In the genomic region with DNA sequence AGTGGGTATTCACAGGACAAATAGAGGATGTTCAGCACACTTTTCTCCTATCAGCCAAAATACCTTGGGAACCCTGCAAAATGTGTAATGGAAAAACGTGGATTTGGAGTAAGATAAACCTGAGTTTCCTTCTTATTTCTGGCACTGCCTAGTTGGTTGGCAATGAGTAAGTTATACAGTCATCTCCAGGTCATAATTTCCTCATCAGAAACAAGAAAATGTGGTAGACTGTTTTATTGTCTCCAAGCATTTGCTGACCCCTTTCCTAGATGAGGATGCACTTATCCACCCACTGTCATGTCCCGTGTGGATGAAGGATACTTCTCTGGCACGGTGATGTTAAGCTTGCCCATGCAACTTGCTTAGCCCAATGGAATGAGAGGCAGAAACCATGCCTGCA, we compare ENCODE assay signal across 24 cellular contexts.
DNase-seq lines count a peak whose midpoint lies in the region; ATAC-seq, FAIRE-seq and TF ChIP-seq lines count a peak whose summit lies in the region.
"Had no signal": no experiment of that assay in that cellular context is flagged by ENCODE, and none has a peak within 500 bp of the region (broad histone marks: within the 10 kb centered on the region; RNA-seq: fewer than 3 reads in every experiment).

No MANE protein-coding gene starts in this region.

- H2AFZ ChIP-seq in mammary epithelial cell (ENCODE audit: low read depth, low read length) = peak overlapping the region; percentile 53
- H2AFZ ChIP-seq in keratinocyte (ENCODE audit: control insufficient read depth, low read length) = no peak overlapping the region

- no peaks in the 10 kb centered on the region for H3K27me3 ChIP-seq in mammary epithelial cell (ENCODE audit: insufficient read depth, low read length)
- H3K27me3 ChIP-seq in breast epithelium = no peaks in the 10 kb centered on the region
- no peaks in the 10 kb centered on the region for H3K27me3 ChIP-seq in RWPE2 (ENCODE audit: insufficient read depth, poor library complexity, severe bottlenecking)
- no peaks in the 10 kb centered on the region for H3K27me3 ChIP-seq in keratinocyte (ENCODE audit: control insufficient read depth, extremely low read depth, insufficient read depth, low read length)
- no peaks in the 10 kb centered on the region for H3K27me3 ChIP-seq in transverse colon
- H3K27me3 ChIP-seq: BLaER1 treated with 17β-estradiol and CSF1 and Interleukin-3, amounts not matched to agents 10 nM and 100 nM had no signal

- H3K4me3 ChIP-seq in mammary epithelial cell (replicated peaks in 1 of 3; ENCODE audit: insufficient read depth in 1 of 3, low read depth in 2 of 3, low read length in 3 of 3) (no peak overlapping the region), breast epithelium (no peak overlapping the region), RWPE2 (ENCODE audit: severe bottlenecking) (no peak overlapping the region), epithelial cell of esophagus (ENCODE audit: low read length) (no peak overlapping the region), keratinocyte (ENCODE audit: control insufficient read depth in 2 of 3, extremely low read depth in 1 of 3, insufficient read depth in 2 of 3, low read depth in 1 of 3, low read length in 3 of 3) (no peak overlapping the region), transverse colon (no peak overlapping the region)
- H3K4me3 ChIP-seq: A549; BLaER1 treated with 17β-estradiol and CSF1 and Interleukin-3, amounts not matched to agents 10 nM and 100 nM had no signal

- 0% methylated on average over 3 of the region's 3 CpGs for WGBS in mammary epithelial cell (ENCODE audit: low coverage, missing lambda C conversion rate)
- 54 to 64% methylated on average over 3 of the region's 3 CpGs for WGBS in transverse colon (ENCODE audit: low coverage in 1 of 2), 2 donors

- peaks cover 6% of the 10 kb centered on the region for H3K4me1 Mint-ChIP-seq in endothelial cell (ENCODE audit: unreplicated experiment)
- H3K4me1 Mint-ChIP-seq: B cell had no signal

- dilution Hi-C loops in mammary epithelial cell (cut with HindIII; ENCODE audit: low sequenced_read_pairs) = no loop called here
- dilution Hi-C loops in keratinocyte (cut with MboI; ENCODE audit: extremely low pct_ligation_motif_present, low sequenced_read_pairs) = no loop called here

- H3K9ac ChIP-seq in mammary epithelial cell (ENCODE audit: insufficient read depth, low read length) (no peak overlapping the region), keratinocyte (ENCODE audit: control insufficient read depth, extremely low read depth, insufficient read depth, low read length) (no peak overlapping the region)
- H3K9ac ChIP-seq: BLaER1 treated with 17β-estradiol and CSF1 and Interleukin-3, amounts not matched to agents 10 nM and 100 nM had no signal

- TF ChIP-seq CTCF in mammary epithelial cell (conservative IDR thresholded peaks at IDR 0.05 in 1 of 2, IDR thresholded peaks at IDR 0.05 in 1 of 2; ENCODE audit: extremely low read depth in 1 of 2, insufficient read depth in 1 of 2, low read depth in 1 of 2, low read length in 2 of 2) (no peak), breast epithelium (IDR thresholded peaks at IDR 0.05) (no peak), RWPE2 (IDR thresholded peaks at IDR 0.05; ENCODE audit: poor library complexity, severe bottlenecking) (no peak), epithelial cell of esophagus (IDR thresholded peaks at IDR 0.05; ENCODE audit: insufficient read depth, low read depth, low read length, missing control alignments) (no peak), keratinocyte (optimal IDR thresholded peaks at IDR 0.05 in 1 of 3, IDR thresholded peaks at IDR 0.05 in 1 of 3, conservative IDR thresholded peaks at IDR 0.05 in 1 of 3; ENCODE audit: extremely low read depth in 1 of 3, insufficient read depth in 2 of 3, low read length in 3 of 3) (no peak), endothelial cell (IDR thresholded peaks at IDR 0.05; ENCODE audit: unreplicated experiment) (no peak), transverse colon (IDR thresholded peaks at IDR 0.05) (no peak)

- ATAC-seq in RWPE2 (ENCODE audit: low read depth) = peak; percentile 25; the same call in 1 of the 3 replicates
- ATAC-seq: A549; CD8-positive, alpha-beta T cell had no signal

- intact Hi-C loops in mammary epithelial cell (cut with micrococcal nuclease) (no loop called here), breast epithelium (cut with DNase I; ENCODE audit: low total_unique reads) (no loop called here), transverse colon (cut with DNase I; ENCODE audit: low total_unique reads) (no loop called here)

- no peak overlapping the region for H3K4me3 Mint-ChIP-seq in endothelial cell (ENCODE audit: unreplicated experiment)
- H3K4me3 Mint-ChIP-seq: B cell; CD4-positive, alpha-beta T cell; CD8-positive, alpha-beta T cell had no signal

- H3K27ac ChIP-seq in mammary epithelial cell (ENCODE audit: insufficient read depth, low read depth, low read length) = no peak overlapping the region
- H3K27ac ChIP-seq in breast epithelium = no peak overlapping the region
- H3K27ac ChIP-seq in RWPE2 (ENCODE audit: poor library complexity, severe bottlenecking) = no peak overlapping the region
- no peak overlapping the region for H3K27ac ChIP-seq in keratinocyte (ENCODE audit: control insufficient read depth, insufficient read depth, low read length)
- no peak overlapping the region for H3K27ac ChIP-seq in transverse colon
- H3K27ac ChIP-seq: 22Rv1; A549; BLaER1 treated with 17β-estradiol and CSF1 and Interleukin-3, amounts not matched to agents 10 nM and 100 nM; C4-2B had no signal

- no TSS peak for BruUV-seq in mammary epithelial cell (replicated peaks; lab: Mats Ljungman, UMichigan)

- no peaks in the 10 kb centered on the region for H3K9me1 ChIP-seq in keratinocyte (ENCODE audit: control insufficient read depth, extremely low read depth, insufficient read depth, low read length)

- no peak overlapping the region for H3K27ac Mint-ChIP-seq in endothelial cell (ENCODE audit: unreplicated experiment)
- H3K27ac Mint-ChIP-seq: B cell; CD4-positive, alpha-beta T cell; CD8-positive, alpha-beta T cell had no signal

- in situ Hi-C loops in mammary epithelial cell (cut with MboI; ENCODE audit: low sequenced_read_pairs in 2 of 2) (no loop called here), transverse colon (cut with MboI; ENCODE audit: low pct_ligation_motif_present in 1 of 4, low pct_unique_long_range_greater_than_20kb in 1 of 4, low sequenced_read_pairs in 3 of 4) (loop anchor here in 1 of 4 donors (25.0 kb wide), 1 partner anchor 282 kb away; no protein-coding TSS in a partner anchor)

- H4K20me1 ChIP-seq in mammary epithelial cell (ENCODE audit: insufficient read depth, low read length) = no peaks in the 10 kb centered on the region
- no peaks in the 10 kb centered on the region for H4K20me1 ChIP-seq in keratinocyte (ENCODE audit: control insufficient read depth, extremely low read depth, insufficient read depth, low read length)
- H4K20me1 ChIP-seq: BLaER1 treated with 17β-estradiol and CSF1 and Interleukin-3, amounts not matched to agents 10 nM and 100 nM had no signal

- DNase-seq in mammary epithelial cell (peak; percentile 70), breast epithelium (ENCODE audit: low spot score in 2 of 2) (no peak), RWPE2 (ENCODE audit: low spot score) (no peak), epithelial cell of esophagus (ENCODE audit: low read depth) (peak; percentile 59), keratinocyte (ENCODE audit: low read depth, low spot score) (peak; percentile 55), endothelial cell (ENCODE audit: low spot score) (no peak), transverse colon (no peak), hippocampal formation (lab: John Stamatoyannopoulos, UW) (no peak)
- DNase-seq: AML-193; Caco-2; Calu3; CD4-positive, alpha-beta T cell; CD8-positive, alpha-beta T cell; DMS79 treated with DMSO at 0.1 percent for 48 hours; GF-D8 had no signal

- H3K36me3 Mint-ChIP-seq in endothelial cell (ENCODE audit: low read depth, unreplicated experiment) = no peaks in the 10 kb centered on the region
- H3K36me3 Mint-ChIP-seq: CD8-positive, alpha-beta T cell had no signal

- no peak for TF ChIP-seq EP300 in transverse colon (IDR thresholded peaks at IDR 0.05; ENCODE audit: low read depth)

- CTCF ChIA-PET in mammary epithelial cell (lab: Charles Lee; ENCODE audit: low non-redundant PET) = no interaction called here

- H3K4me2 ChIP-seq in mammary epithelial cell (ENCODE audit: insufficient read depth, low read depth, low read length) (peak overlapping the region; percentile 13), keratinocyte (ENCODE audit: control insufficient read depth, extremely low read depth, insufficient read depth, low read depth, low read length) (peak overlapping the region; percentile 31)
- H3K4me2 ChIP-seq: A549; BLaER1 treated with 17β-estradiol and CSF1 and Interleukin-3, amounts not matched to agents 10 nM and 100 nM had no signal

- no peaks in the 10 kb centered on the region for H3K9me3 Mint-ChIP-seq in endothelial cell (ENCODE audit: unreplicated experiment)

- H3K4me1 ChIP-seq in mammary epithelial cell (ENCODE audit: insufficient read depth, low read length) (peaks cover 53% of the 10 kb centered on the region), breast epithelium (no peaks in the 10 kb centered on the region), RWPE2 (ENCODE audit: insufficient read depth, poor library complexity, severe bottlenecking) (peaks cover 6% of the 10 kb centered on the region), keratinocyte (ENCODE audit: control insufficient read depth, extremely low read depth, insufficient read depth, low read length) (peaks cover 13% of the 10 kb centered on the region), transverse colon (no peaks in the 10 kb centered on the region)
- H3K4me1 ChIP-seq: A549; BLaER1 treated with 17β-estradiol and CSF1 and Interleukin-3, amounts not matched to agents 10 nM and 100 nM; Caco-2 had no signal

- H3K36me3 ChIP-seq in mammary epithelial cell (ENCODE audit: insufficient read depth, low read length) (no peaks in the 10 kb centered on the region), breast epithelium (no peaks in the 10 kb centered on the region), RWPE2 (ENCODE audit: low read depth) (no peaks in the 10 kb centered on the region), keratinocyte (ENCODE audit: control insufficient read depth in 2 of 2, extremely low read depth in 1 of 2, insufficient read depth in 2 of 2, low read length in 2 of 2) (no peaks in the 10 kb centered on the region), transverse colon (no peaks in the 10 kb centered on the region)
- H3K36me3 ChIP-seq: BLaER1 treated with 17β-estradiol and CSF1 and Interleukin-3, amounts not matched to agents 10 nM and 100 nM had no signal

- no peaks in the 10 kb centered on the region for H3K27me3 Mint-ChIP-seq in endothelial cell (ENCODE audit: unreplicated experiment)
- H3K27me3 Mint-ChIP-seq: B cell; CD4-positive, alpha-beta T cell had no signal

- peak; percentile 92 for FAIRE-seq in keratinocyte (lab: Jason Lieb, UNC)
- FAIRE-seq: A549, D721Med, G401.6, GM12891, GM19239 had no signal

- H3K79me2 ChIP-seq in mammary epithelial cell (ENCODE audit: insufficient read depth, low read length) (no peaks in the 10 kb centered on the region), keratinocyte (ENCODE audit: control insufficient read depth, insufficient read depth, low read length) (no peaks in the 10 kb centered on the region)

- TF ChIP-seq POLR2A in breast epithelium (IDR thresholded peaks at IDR 0.05) (no peak), transverse colon (IDR thresholded peaks at IDR 0.05) (no peak)

- no peaks in the 10 kb centered on the region for H3K9me3 ChIP-seq in mammary epithelial cell (replicated peaks; ENCODE audit: insufficient read depth, low read length)
- no peaks in the 10 kb centered on the region for H3K9me3 ChIP-seq in breast epithelium
- H3K9me3 ChIP-seq in RWPE2 (ENCODE audit: severe bottlenecking) = peaks cover under 1% of the 10 kb centered on the region
- H3K9me3 ChIP-seq in keratinocyte (ENCODE audit: control insufficient read depth, low read depth, low read length) = no peaks in the 10 kb centered on the region
- H3K9me3 ChIP-seq in transverse colon = no peaks in the 10 kb centered on the region
- H3K9me3 ChIP-seq: A549, Caco-2 had no signal

Comparison
In these comparisons a context has a peak if more than half of its experiments do, and no peak if none do; other contexts are left out.
1. DNase-seq: peak in mammary epithelial cell (single experiment), epithelial cell of esophagus (single experiment) and keratinocyte (single experiment); none in breast epithelium (0 of 2), RWPE2 (single experiment), endothelial cell (single experiment), transverse colon (single experiment) and hippocampal formation (0 of 2).